8 cellular contexts compared by ENCODE assay signal in the genomic region with DNA sequence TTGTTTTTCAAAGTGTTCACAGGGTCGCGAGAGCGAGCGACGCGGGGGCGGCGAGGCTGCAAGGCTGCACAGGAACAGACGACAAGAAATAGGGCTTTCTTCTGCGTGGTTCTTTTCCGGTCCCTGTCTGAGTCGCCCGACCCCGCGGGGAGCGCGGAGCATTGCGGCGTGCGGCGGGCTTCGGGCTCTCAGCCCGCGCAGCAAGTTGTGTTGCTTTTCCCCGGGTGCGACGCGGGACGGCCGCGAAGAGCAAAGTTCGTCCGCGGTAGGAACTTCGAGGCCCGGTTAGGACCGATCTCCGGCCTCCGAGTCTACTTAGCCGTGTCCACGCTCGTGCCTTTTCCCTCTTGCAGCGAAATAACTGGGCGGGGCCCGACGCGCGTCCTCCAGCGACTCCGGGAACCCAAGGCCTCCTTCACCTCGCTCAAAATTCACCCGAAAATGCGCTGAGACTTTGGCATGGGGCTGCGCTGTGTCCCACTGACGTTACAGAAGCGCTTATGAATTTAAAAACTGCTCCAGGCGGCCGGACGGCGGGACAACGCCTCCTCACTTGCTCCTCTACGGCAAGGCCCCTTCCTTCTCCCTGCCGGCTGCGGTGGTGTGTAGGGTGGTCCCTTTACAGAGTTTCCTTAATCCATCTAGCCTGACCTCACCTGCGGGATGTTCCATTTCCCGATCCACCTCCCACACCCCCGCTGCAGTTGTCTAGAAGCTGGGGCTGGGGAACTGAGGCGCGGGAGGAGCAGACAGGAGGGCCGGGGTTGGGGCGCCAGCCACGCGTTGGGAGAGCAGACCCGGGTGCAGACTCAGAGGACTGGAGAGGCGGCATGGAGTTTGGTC. TPM values are rescaled to one million over a fixed set of nuclear protein-coding genes. Genes with fewer than 3 reads are reported as not detected.
A peak's percentile ranks its signal among the peaks of the same experiment; 100 is the strongest.
DNase-seq lines count a peak whose midpoint lies in the region; ATAC-seq and TF ChIP-seq lines count a peak whose summit lies in the region.

No MANE protein-coding gene starts in this region.

- H3K27me3 ChIP-seq in H7 (ENCODE audit: control insufficient read depth, insufficient read depth, low read length) (peaks cover 47% of the 10 kb centered on the region), heart left ventricle (peaks cover 0 to 56% (median 11%) of the 10 kb centered on the region in 9 donors), gastrocnemius medialis (peaks cover 0 to 5% (median 0%) of the 10 kb centered on the region in 3 donors)

- ATAC-seq in heart left ventricle (no peak), gastrocnemius medialis (no peak), GM18519 (IDR thresholded peaks at IDR 0.05; ENCODE audit: low FRiP score, unreplicated experiment) (no peak), GM19023 (IDR thresholded peaks at IDR 0.05; ENCODE audit: unreplicated experiment) (no peak), GM19467 (IDR thresholded peaks at IDR 0.05; ENCODE audit: unreplicated experiment) (no peak)

- 8 to 29% (median 19%) methylated on average over 40 to 75 of the region's 75 CpGs for WGBS in heart left ventricle, 4 donors

- intact Hi-C loops in heart left ventricle (cut with DNase I) = loop anchor here (2.0 to 10.0 kb wide), 9 partner anchors 304 to 586 kb away; no protein-coding TSS in a partner anchor
- intact Hi-C loops in gastrocnemius medialis (cut with DNase I; ENCODE audit: low total_unique reads) = no loop called here

- TF ChIP-seq CTCF in heart left ventricle (IDR thresholded peaks at IDR 0.05) = no peak
- no peak for TF ChIP-seq CTCF in gastrocnemius medialis (IDR thresholded peaks at IDR 0.05 in 4 of 5, conservative IDR thresholded peaks at IDR 0.05 in 1 of 5)

- H3K4me3 ChIP-seq in H7 (ENCODE audit: insufficient read depth, low read depth, low read length) (peak overlapping the region; percentile 56), heart left ventricle (peak overlapping the region; percentile 5 to 98 (median 82)), gastrocnemius medialis (peak overlapping the region; percentile 53 to 98 (median 82))

- H3K36me3 ChIP-seq in H7 (replicated peaks; ENCODE audit: control insufficient read depth, insufficient read depth, low read length) = peaks cover 4% of the 10 kb centered on the region
- H3K36me3 ChIP-seq in heart left ventricle = peaks cover 0 to 7% (median 5%) of the 10 kb centered on the region in 9 donors
- H3K36me3 ChIP-seq in gastrocnemius medialis = peaks cover 0 to 6% of the 10 kb centered on the region in 2 donors

- H3K4me1 ChIP-seq in heart left ventricle = peaks cover 4 to 63% (median 47%) of the 10 kb centered on the region in 12 donors
- H3K4me1 ChIP-seq in gastrocnemius medialis = peaks cover 26 to 29% of the 10 kb centered on the region in 2 donors

- no peak for TF ChIP-seq POLR2A in heart left ventricle (IDR thresholded peaks at IDR 0.05)
- no peak for TF ChIP-seq POLR2A in gastrocnemius medialis (IDR thresholded peaks at IDR 0.05)

- DNase-seq in H7 = peak; percentile 61
- peak; percentile 39 for DNase-seq in activated T-cell treated with anti-CD3 and anti-CD28 coated beads for 48 hours (ENCODE audit: low read depth)
- peak in 4 of 5 donors; percentile 11 to 67 (median 40) for DNase-seq in heart left ventricle
- DNase-seq in gastrocnemius medialis = no peak
- DNase-seq in epidermal melanocyte (ENCODE audit: insufficient read length, low spot score) = no peak

- H3K27ac ChIP-seq in heart left ventricle (peak overlapping the region in 7 of 12 donors; percentile 28 to 77 (median 51)), gastrocnemius medialis (peak overlapping the region in 3 of 4 donors; percentile 1 to 51 (median 3))

- H3K9me3 ChIP-seq in heart left ventricle = no peaks in the 10 kb centered on the region
- no peaks in the 10 kb centered on the region for H3K9me3 ChIP-seq in gastrocnemius medialis

- in situ Hi-C loops in gastrocnemius medialis (cut with MboI; ENCODE audit: low sequenced_read_pairs in 4 of 4) = loop anchor here (10.0 to 25.0 kb wide), 3 partner anchors 568 to 593 kb away; no protein-coding TSS in a partner anchor

RNA-seq across cellular contexts. Expression of a gene that starts 1.5 kb away (rescaled TPM):
- 11.3 and 11.6 TPM in 2 replicates for total RNA-seq in H7 (2014; rRNA removed; shearing (Covaris generic))
- total RNA-seq in heart left ventricle = 10 to 100 TPM in 3 of 9 donors, 1 to 10 TPM in 6; 4.9 to 16.2 (median 7.3) TPM
- 1 to 10 TPM; 1.9 to 3.5 TPM for polyA plus RNA-seq in heart left ventricle
- 10 to 100 TPM in 2 of 4 donors, 1 to 10 TPM in 2; 4.8 to 18.8 (median 13.7) TPM for total RNA-seq in gastrocnemius medialis

Comparison
In these comparisons a context has a peak if more than half of its experiments do, and no peak if none do; other contexts are left out.
1. DNase-seq: peak in H7 (single experiment), activated T-cell treated with anti-CD3 and anti-CD28 coated beads for 48 hours (single experiment) and heart left ventricle (4 of 5); none in gastrocnemius medialis (0 of 2) and epidermal melanocyte (single experiment).
2. Peak in every context shown above with its lines, with median percentiles within 50 percentile points of each other: H3K4me3 ChIP-seq.